2 cellular contexts compared by ENCODE assay signal in genomic region chr6:150929403-150929802, GRCh38.
TF ChIP-seq lines count a peak whose summit lies in the region.

No MANE protein-coding gene starts in this region.

TF ChIP-seq in GM23338, 12 proteins besides CTCF, POLR2A, EP300 and RAD21 (continued from another document):
- no peak for TF ChIP-seq ZNF462 (CRISPR knock-in tag; IDR thresholded peaks at IDR 0.05)
- no peak for TF ChIP-seq EZH2phosphoT487 (IDR thresholded peaks at IDR 0.05; ENCODE audit: unreplicated experiment)
- no peak for TF ChIP-seq ZNF114 (CRISPR knock-in tag; IDR thresholded peaks at IDR 0.05)
- no peak for TF ChIP-seq NANOG (IDR thresholded peaks at IDR 0.05; ENCODE audit: borderline replicate concordance)
- TF ChIP-seq CREB1 (CRISPR knock-in tag; IDR thresholded peaks at IDR 0.05; ENCODE audit: low read depth): no peak
- TF ChIP-seq, protein P1, sequence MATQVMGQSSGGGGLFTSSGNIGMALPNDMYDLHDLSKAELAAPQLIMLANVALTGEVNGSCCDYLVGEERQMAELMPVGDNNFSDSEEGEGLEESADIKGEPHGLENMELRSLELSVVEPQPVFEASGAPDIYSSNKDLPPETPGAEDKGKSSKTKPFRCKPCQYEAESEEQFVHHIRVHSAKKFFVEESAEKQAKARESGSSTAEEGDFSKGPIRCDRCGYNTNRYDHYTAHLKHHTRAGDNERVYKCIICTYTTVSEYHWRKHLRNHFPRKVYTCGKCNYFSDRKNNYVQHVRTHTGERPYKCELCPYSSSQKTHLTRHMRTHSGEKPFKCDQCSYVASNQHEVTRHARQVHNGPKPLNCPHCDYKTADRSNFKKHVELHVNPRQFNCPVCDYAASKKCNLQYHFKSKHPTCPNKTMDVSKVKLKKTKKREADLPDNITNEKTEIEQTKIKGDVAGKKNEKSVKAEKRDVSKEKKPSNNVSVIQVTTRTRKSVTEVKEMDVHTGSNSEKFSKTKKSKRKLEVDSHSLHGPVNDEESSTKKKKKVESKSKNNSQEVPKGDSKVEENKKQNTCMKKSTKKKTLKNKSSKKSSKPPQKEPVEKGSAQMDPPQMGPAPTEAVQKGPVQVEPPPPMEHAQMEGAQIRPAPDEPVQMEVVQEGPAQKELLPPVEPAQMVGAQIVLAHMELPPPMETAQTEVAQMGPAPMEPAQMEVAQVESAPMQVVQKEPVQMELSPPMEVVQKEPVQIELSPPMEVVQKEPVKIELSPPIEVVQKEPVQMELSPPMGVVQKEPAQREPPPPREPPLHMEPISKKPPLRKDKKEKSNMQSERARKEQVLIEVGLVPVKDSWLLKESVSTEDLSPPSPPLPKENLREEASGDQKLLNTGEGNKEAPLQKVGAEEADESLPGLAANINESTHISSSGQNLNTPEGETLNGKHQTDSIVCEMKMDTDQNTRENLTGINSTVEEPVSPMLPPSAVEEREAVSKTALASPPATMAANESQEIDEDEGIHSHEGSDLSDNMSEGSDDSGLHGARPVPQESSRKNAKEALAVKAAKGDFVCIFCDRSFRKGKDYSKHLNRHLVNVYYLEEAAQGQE (IDR thresholded peaks at IDR 0.05; ENCODE audit: unreplicated experiment): no peak
- TF ChIP-seq ZNF331 (CRISPR knock-in tag; IDR thresholded peaks at IDR 0.05; ENCODE audit: low read depth): no peak
- no peak for TF ChIP-seq POLR2AphosphoS5 (IDR thresholded peaks at IDR 0.05; ENCODE audit: low read depth)
- TF ChIP-seq JUNB (IDR thresholded peaks at IDR 0.05; ENCODE audit: unreplicated experiment): no peak
- TF ChIP-seq STAT1 (IDR thresholded peaks at IDR 0.05; ENCODE audit: unreplicated experiment): no peak

TF ChIP-seq in WTC11, 78 proteins besides CTCF, POLR2A, EP300 and RAD21 (continued from another document):
- TF ChIP-seq CBFB (CRISPR knock-in tag; IDR thresholded peaks at IDR 0.05; ENCODE audit: low read depth): no peak
- TF ChIP-seq TCF7 (CRISPR knock-in tag; IDR thresholded peaks at IDR 0.05; ENCODE audit: low read depth): no peak
- TF ChIP-seq, protein P2, sequence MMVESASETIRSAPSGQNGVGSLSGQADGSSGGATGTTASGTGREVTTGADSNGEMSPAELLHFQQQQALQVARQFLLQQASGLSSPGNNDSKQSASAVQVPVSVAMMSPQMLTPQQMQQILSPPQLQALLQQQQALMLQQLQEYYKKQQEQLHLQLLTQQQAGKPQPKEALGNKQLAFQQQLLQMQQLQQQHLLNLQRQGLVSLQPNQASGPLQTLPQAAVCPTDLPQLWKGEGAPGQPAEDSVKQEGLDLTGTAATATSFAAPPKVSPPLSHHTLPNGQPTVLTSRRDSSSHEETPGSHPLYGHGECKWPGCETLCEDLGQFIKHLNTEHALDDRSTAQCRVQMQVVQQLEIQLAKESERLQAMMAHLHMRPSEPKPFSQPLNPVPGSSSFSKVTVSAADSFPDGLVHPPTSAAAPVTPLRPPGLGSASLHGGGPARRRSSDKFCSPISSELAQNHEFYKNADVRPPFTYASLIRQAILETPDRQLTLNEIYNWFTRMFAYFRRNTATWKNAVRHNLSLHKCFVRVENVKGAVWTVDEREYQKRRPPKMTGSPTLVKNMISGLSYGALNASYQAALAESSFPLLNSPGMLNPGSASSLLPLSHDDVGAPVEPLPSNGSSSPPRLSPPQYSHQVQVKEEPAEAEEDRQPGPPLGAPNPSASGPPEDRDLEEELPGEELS (CRISPR knock-in tag; IDR thresholded peaks at IDR 0.05): no peak
- no peak for TF ChIP-seq ATF1 (CRISPR knock-in tag; IDR thresholded peaks at IDR 0.05)
- no peak for TF ChIP-seq TEAD1 (CRISPR knock-in tag; IDR thresholded peaks at IDR 0.05)
- TF ChIP-seq, protein P3, sequence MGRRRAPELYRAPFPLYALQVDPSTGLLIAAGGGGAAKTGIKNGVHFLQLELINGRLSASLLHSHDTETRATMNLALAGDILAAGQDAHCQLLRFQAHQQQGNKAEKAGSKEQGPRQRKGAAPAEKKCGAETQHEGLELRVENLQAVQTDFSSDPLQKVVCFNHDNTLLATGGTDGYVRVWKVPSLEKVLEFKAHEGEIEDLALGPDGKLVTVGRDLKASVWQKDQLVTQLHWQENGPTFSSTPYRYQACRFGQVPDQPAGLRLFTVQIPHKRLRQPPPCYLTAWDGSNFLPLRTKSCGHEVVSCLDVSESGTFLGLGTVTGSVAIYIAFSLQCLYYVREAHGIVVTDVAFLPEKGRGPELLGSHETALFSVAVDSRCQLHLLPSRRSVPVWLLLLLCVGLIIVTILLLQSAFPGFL (CRISPR knock-in tag; IDR thresholded peaks at IDR 0.05; ENCODE audit: borderline replicate concordance): no peak
- TF ChIP-seq, protein P4, sequence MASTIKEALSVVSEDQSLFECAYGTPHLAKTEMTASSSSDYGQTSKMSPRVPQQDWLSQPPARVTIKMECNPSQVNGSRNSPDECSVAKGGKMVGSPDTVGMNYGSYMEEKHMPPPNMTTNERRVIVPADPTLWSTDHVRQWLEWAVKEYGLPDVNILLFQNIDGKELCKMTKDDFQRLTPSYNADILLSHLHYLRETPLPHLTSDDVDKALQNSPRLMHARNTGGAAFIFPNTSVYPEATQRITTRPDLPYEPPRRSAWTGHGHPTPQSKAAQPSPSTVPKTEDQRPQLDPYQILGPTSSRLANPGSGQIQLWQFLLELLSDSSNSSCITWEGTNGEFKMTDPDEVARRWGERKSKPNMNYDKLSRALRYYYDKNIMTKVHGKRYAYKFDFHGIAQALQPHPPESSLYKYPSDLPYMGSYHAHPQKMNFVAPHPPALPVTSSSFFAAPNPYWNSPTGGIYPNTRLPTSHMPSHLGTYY (CRISPR knock-in tag; IDR thresholded peaks at IDR 0.05): no peak
- TF ChIP-seq, protein P5, sequence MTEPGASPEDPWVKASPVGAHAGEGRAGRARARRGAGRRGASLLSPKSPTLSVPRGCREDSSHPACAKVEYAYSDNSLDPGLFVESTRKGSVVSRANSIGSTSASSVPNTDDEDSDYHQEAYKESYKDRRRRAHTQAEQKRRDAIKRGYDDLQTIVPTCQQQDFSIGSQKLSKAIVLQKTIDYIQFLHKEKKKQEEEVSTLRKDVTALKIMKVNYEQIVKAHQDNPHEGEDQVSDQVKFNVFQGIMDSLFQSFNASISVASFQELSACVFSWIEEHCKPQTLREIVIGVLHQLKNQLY (CRISPR knock-in tag; IDR thresholded peaks at IDR 0.05): no peak
- TF ChIP-seq NR1H2 (CRISPR knock-in tag; IDR thresholded peaks at IDR 0.05): no peak
